In the genomic region with DNA sequence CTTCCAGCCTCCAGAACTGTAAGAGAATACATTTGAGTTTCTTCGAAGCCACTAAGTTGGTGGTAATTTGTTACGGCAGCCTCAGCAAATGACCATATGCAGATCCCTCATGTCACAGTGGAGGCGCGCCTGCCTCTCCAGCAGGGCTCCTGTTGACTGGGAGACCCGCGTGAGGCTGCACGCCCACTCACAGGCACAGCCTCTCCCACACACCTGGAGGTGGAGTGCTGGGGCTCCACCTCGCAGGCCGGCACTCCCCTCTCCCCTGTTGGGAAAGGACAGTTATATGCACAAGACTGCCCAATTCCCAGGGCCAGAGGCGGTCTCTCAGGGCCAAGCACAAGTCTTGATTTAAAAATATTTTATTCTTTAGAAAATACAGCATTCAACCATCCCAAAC, we compare ENCODE assay signal across 1 cellular context.
TF ChIP-seq lines count a peak whose summit lies in the region.

No MANE protein-coding gene starts in this region.

TF ChIP-seq in HepG2, 621 proteins besides CTCF, POLR2A, EP300 and RAD21:
- TF ChIP-seq RBFOX2 (IDR thresholded peaks at IDR 0.05; ENCODE audit: low read depth, low read length) = peak; percentile 14; the same call in 1 of the 2 replicates
- TF ChIP-seq POLR2G (IDR thresholded peaks at IDR 0.05; ENCODE audit: low read depth, low read length) = no peak
- no peak for TF ChIP-seq U2AF1 (optimal IDR thresholded peaks at IDR 0.05; ENCODE audit: low read depth, low read length)
